Comparison of ENCODE assay signal across 8 cellular contexts in the genomic region with DNA sequence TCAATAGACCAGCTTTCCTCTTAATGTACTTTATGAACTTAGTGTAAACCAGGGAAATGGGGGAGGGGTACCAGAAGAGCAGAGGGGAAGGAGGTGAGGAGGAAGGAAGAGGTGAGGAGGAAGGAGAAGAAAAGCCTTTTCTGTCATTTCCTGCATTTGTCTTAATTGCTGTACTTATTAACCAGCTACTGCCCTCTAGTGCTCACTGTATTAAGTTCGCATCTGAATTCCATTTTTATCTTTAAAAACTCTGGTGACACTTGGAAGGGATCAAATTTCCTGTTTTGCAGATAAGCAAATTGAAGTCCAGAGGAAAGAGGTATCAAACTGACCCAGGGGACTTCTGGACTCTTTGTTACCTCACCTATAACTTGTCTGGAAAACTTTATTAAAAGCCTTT. TPM values are rescaled to one million over a fixed set of nuclear protein-coding genes. Genes with fewer than 3 reads are reported as not detected.
DNase-seq lines count a peak whose midpoint lies in the region; ATAC-seq and TF ChIP-seq lines count a peak whose summit lies in the region.

No MANE protein-coding gene starts in this region.

- TF ChIP-seq POLR2A in esophagus muscularis mucosa (IDR thresholded peaks at IDR 0.05; ENCODE audit: low read depth), result no peak

- no peak overlapping the region for H3K4me3 Mint-ChIP-seq in nephron

- H3K27me3 Mint-ChIP-seq in nephron (ENCODE audit: low read depth), result peaks cover 8% of the 10 kb centered on the region

- H3K36me3 Mint-ChIP-seq in nephron (ENCODE audit: low read depth), result no peaks in the 10 kb centered on the region

- H3K27me3 ChIP-seq in esophagus muscularis mucosa (no peaks in the 10 kb centered on the region), MG63 (no peaks in the 10 kb centered on the region)

- intact Hi-C loops in Right ventricle myocardium superior (cut with DNase I) (no loop called here), cardiac septum (cut with DNase I) (no loop called here), esophagus muscularis mucosa (cut with DNase I) (loop anchor here (5.0 kb wide), 2 partner anchors 61 to 246 kb away; a partner anchor contains a TSS)

- ATAC-seq in Right ventricle myocardium superior (ENCODE audit: poor library complexity), result peak; percentile 53

- peaks cover 0 to 5% (median 2%) of the 10 kb centered on the region in 4 donors for H3K4me1 ChIP-seq in esophagus muscularis mucosa

- DNase-seq in Right ventricle myocardium superior, result no peak
- no peak for DNase-seq in cardiac septum (ENCODE audit: low spot score)
- DNase-seq in MV-4-11 (lab: John Stamatoyannopoulos, UW), result peak; percentile 56
- DNase-seq in SK-MEL-5 (ENCODE audit: low read depth, low spot score), result peak; percentile 82
- no peak for DNase-seq in esophagus muscularis mucosa (ENCODE audit: extremely low spot score)
- no peak for DNase-seq in activated effector memory CD4-positive, alpha-beta T cell treated with anti-CD3 and anti-CD28 coated beads, Interleukin-2, amount 50 U/mL, for 16 hours
- DNase-seq in MG63, result no peak

- no peak overlapping the region for H3K4me3 ChIP-seq in esophagus muscularis mucosa
- no peak overlapping the region for H3K4me3 ChIP-seq in MG63

- WGBS in esophagus muscularis mucosa, result 9% methylated on average over 1 of the region's 1 CpG

- no peaks in the 10 kb centered on the region for H3K9me3 ChIP-seq in esophagus muscularis mucosa
- H3K9me3 ChIP-seq in MG63, result no peaks in the 10 kb centered on the region

- in situ Hi-C loops in SK-MEL-5 (cut with HindIII; ENCODE audit: low pct_unique_long_range_greater_than_20kb, low sequenced_read_pairs), result no loop called here

- no peak overlapping the region for H3K27ac ChIP-seq in esophagus muscularis mucosa (replicated peaks in 1 of 4)

- H3K36me3 ChIP-seq in esophagus muscularis mucosa (peaks cover 9 to 14% (median 11%) of the 10 kb centered on the region in 4 donors), MG63 (no peaks in the 10 kb centered on the region)

- TF ChIP-seq CTCF in esophagus muscularis mucosa (IDR thresholded peaks at IDR 0.05) (peak; percentile 58 to 70 (median 59)), nephron (IDR thresholded peaks at IDR 0.05; ENCODE audit: unreplicated experiment in 3 of 3) (peak; percentile 65 to 67 (median 66))

- H3K4me1 Mint-ChIP-seq in nephron, result peaks cover 49% of the 10 kb centered on the region

- H3K27ac Mint-ChIP-seq in nephron, result peak overlapping the region; percentile 55 to 74 (median 66)

- TF ChIP-seq EP300 in esophagus muscularis mucosa (IDR thresholded peaks at IDR 0.05), result no peak

- H3K9me3 Mint-ChIP-seq in nephron, result no peaks in the 10 kb centered on the region

RNA-seq across cellular contexts. Expression of a gene that starts 22.2 kb away (rescaled TPM):
- total RNA-seq in Right ventricle myocardium superior, result 7.9 TPM
- 9.2 TPM for total RNA-seq in cardiac septum
- 13.6 and 14.9 TPM in 2 replicates for total RNA-seq in SK-MEL-5 (2014; rRNA removed; shearing (Covaris generic))
- 30.9 and 34.9 TPM in 2 replicates for polyA plus RNA-seq in SK-MEL-5 (2015; cell fraction: cytosol; rRNA removed)
- polyA plus RNA-seq in SK-MEL-5 (2015; cell fraction: nucleus; rRNA removed), result 22.4 and 23.2 TPM in 2 replicates
- 10 to 100 TPM; 15.9 to 22.9 (median 19.9) TPM for total RNA-seq in esophagus muscularis mucosa
- 0.92 TPM in 1 of 2 replicates, not detected in the other for total RNA-seq in MG63 (2014; rRNA removed; shearing (Covaris generic); ENCODE audit: low replicate concordance)

RNA-seq across cellular contexts. Expression of a gene that starts 29.1 kb away (rescaled TPM):
- total RNA-seq in Right ventricle myocardium superior, result 7.8 TPM
- 9.7 TPM for total RNA-seq in cardiac septum
- total RNA-seq in SK-MEL-5 (2014; rRNA removed; shearing (Covaris generic)), result 13.2 and 17.2 TPM in 2 replicates
- polyA plus RNA-seq in SK-MEL-5 (2015; cell fraction: cytosol; rRNA removed), result 33.0 and 34.2 TPM in 2 replicates
- 25.0 and 28.9 TPM in 2 replicates for polyA plus RNA-seq in SK-MEL-5 (2015; cell fraction: nucleus; rRNA removed)
- total RNA-seq in esophagus muscularis mucosa, result 10 to 100 TPM; 16.5 to 25.0 (median 19.0) TPM
- total RNA-seq in MG63 (2014; rRNA removed; shearing (Covaris generic); ENCODE audit: low replicate concordance), result 3.6 and 5.6 TPM in 2 replicates

Comparison
In these comparisons a context has a peak if more than half of its experiments do, and no peak if none do; other contexts are left out.
1. DNase-seq: peak in MV-4-11 (single experiment) and SK-MEL-5 (single experiment); none in Right ventricle myocardium superior (single experiment), cardiac septum (single experiment), esophagus muscularis mucosa (single experiment), activated effector memory CD4-positive, alpha-beta T cell treated with anti-CD3 and anti-CD28 coated beads, Interleukin-2, amount 50 U/mL, for 16 hours (single experiment) and MG63 (single experiment).